Comparison of ENCODE assay signal across 2 cellular contexts in genomic region chr14:73403181-73403752, GRCh38.
TF ChIP-seq lines count a peak whose summit lies in the region.

No MANE protein-coding gene starts in this region.

TF ChIP-seq in GM23338, 12 proteins besides CTCF, POLR2A, EP300 and RAD21 (continued from another document):
- TF ChIP-seq ZNF462 (CRISPR knock-in tag; IDR thresholded peaks at IDR 0.05) (no peak), NANOG (IDR thresholded peaks at IDR 0.05; ENCODE audit: borderline replicate concordance) (no peak), EZH2 (IDR thresholded peaks at IDR 0.05; ENCODE audit: low read depth, unreplicated experiment) (no peak), POLR2AphosphoS5 (IDR thresholded peaks at IDR 0.05; ENCODE audit: low read depth) (no peak), CREB1 (CRISPR knock-in tag; IDR thresholded peaks at IDR 0.05; ENCODE audit: low read depth) (no peak), ZNF331 (CRISPR knock-in tag; IDR thresholded peaks at IDR 0.05; ENCODE audit: low read depth) (no peak), JUNB (IDR thresholded peaks at IDR 0.05; ENCODE audit: unreplicated experiment) (no peak), EZH2phosphoT487 (IDR thresholded peaks at IDR 0.05; ENCODE audit: unreplicated experiment) (no peak), ZNF114 (CRISPR knock-in tag; IDR thresholded peaks at IDR 0.05) (no peak)
- TF ChIP-seq, protein P1, sequence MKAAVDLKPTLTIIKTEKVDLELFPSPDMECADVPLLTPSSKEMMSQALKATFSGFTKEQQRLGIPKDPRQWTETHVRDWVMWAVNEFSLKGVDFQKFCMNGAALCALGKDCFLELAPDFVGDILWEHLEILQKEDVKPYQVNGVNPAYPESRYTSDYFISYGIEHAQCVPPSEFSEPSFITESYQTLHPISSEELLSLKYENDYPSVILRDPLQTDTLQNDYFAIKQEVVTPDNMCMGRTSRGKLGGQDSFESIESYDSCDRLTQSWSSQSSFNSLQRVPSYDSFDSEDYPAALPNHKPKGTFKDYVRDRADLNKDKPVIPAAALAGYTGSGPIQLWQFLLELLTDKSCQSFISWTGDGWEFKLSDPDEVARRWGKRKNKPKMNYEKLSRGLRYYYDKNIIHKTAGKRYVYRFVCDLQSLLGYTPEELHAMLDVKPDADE (IDR thresholded peaks at IDR 0.05): no peak
- TF ChIP-seq, protein P2, sequence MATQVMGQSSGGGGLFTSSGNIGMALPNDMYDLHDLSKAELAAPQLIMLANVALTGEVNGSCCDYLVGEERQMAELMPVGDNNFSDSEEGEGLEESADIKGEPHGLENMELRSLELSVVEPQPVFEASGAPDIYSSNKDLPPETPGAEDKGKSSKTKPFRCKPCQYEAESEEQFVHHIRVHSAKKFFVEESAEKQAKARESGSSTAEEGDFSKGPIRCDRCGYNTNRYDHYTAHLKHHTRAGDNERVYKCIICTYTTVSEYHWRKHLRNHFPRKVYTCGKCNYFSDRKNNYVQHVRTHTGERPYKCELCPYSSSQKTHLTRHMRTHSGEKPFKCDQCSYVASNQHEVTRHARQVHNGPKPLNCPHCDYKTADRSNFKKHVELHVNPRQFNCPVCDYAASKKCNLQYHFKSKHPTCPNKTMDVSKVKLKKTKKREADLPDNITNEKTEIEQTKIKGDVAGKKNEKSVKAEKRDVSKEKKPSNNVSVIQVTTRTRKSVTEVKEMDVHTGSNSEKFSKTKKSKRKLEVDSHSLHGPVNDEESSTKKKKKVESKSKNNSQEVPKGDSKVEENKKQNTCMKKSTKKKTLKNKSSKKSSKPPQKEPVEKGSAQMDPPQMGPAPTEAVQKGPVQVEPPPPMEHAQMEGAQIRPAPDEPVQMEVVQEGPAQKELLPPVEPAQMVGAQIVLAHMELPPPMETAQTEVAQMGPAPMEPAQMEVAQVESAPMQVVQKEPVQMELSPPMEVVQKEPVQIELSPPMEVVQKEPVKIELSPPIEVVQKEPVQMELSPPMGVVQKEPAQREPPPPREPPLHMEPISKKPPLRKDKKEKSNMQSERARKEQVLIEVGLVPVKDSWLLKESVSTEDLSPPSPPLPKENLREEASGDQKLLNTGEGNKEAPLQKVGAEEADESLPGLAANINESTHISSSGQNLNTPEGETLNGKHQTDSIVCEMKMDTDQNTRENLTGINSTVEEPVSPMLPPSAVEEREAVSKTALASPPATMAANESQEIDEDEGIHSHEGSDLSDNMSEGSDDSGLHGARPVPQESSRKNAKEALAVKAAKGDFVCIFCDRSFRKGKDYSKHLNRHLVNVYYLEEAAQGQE (IDR thresholded peaks at IDR 0.05; ENCODE audit: unreplicated experiment): no peak
TF ChIP-seq in GM23338: peak in this region for 0.

TF ChIP-seq in WTC11, 78 proteins besides CTCF, POLR2A, EP300 and RAD21 (continued from another document):
- TF ChIP-seq ARID4B (CRISPR knock-in tag; IDR thresholded peaks at IDR 0.05; ENCODE audit: borderline replicate concordance) (no peak), E2F5 (CRISPR knock-in tag; IDR thresholded peaks at IDR 0.05) (no peak)
